In genomic region chr2:215274829-215275228, GRCh38 we compare ENCODE assay signal across 1 cellular context.
TF ChIP-seq lines count a peak whose summit lies in the region.

No MANE protein-coding gene starts in this region.

TF ChIP-seq in HepG2, 621 proteins besides CTCF, POLR2A, EP300 and RAD21:
- TF ChIP-seq MTA3 (CRISPR knock-in tag; IDR thresholded peaks at IDR 0.05) (no peak), DMAP1 (CRISPR knock-in tag; IDR thresholded peaks at IDR 0.05) (no peak), ZNF350 (CRISPR knock-in tag; IDR thresholded peaks at IDR 0.05; ENCODE audit: borderline replicate concordance, low read depth) (no peak), ZNF75D (CRISPR knock-in tag; IDR thresholded peaks at IDR 0.05; ENCODE audit: borderline replicate concordance) (no peak)
- TF ChIP-seq, protein P1, sequence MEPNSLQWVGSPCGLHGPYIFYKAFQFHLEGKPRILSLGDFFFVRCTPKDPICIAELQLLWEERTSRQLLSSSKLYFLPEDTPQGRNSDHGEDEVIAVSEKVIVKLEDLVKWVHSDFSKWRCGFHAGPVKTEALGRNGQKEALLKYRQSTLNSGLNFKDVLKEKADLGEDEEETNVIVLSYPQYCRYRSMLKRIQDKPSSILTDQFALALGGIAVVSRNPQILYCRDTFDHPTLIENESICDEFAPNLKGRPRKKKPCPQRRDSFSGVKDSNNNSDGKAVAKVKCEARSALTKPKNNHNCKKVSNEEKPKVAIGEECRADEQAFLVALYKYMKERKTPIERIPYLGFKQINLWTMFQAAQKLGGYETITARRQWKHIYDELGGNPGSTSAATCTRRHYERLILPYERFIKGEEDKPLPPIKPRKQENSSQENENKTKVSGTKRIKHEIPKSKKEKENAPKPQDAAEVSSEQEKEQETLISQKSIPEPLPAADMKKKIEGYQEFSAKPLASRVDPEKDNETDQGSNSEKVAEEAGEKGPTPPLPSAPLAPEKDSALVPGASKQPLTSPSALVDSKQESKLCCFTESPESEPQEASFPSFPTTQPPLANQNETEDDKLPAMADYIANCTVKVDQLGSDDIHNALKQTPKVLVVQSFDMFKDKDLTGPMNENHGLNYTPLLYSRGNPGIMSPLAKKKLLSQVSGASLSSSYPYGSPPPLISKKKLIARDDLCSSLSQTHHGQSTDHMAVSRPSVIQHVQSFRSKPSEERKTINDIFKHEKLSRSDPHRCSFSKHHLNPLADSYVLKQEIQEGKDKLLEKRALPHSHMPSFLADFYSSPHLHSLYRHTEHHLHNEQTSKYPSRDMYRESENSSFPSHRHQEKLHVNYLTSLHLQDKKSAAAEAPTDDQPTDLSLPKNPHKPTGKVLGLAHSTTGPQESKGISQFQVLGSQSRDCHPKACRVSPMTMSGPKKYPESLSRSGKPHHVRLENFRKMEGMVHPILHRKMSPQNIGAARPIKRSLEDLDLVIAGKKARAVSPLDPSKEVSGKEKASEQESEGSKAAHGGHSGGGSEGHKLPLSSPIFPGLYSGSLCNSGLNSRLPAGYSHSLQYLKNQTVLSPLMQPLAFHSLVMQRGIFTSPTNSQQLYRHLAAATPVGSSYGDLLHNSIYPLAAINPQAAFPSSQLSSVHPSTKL (CRISPR knock-in tag; IDR thresholded peaks at IDR 0.05), result no peak
